ENCODE assay signal across 10 cellular contexts in the genomic region with DNA sequence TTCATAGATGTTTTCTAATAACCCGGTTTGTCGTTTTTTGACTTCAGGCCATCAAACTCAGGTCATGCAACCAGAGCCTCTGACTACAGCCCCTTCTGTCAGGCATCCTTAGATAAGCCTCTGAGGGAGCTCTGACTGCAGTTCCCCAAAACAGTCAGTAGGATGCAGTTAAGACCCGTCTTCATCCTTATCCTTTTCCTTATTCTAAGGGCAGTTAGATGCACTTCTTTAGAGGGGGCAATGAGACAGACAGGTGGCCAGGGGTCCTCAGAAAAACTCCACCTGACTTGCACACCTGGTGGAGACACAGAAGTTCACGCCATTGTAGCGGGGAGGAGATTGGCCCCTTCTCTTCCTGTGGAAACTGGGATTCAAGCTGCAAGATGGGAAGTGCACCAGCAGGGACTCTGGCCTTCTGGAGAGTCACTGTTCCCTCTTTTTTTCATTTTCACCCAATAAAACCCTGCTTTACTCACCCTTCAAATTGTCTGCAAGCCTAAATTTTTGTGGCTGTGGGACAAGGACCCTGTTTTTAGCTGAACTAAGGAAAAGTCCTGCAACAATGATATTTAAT.
DNase-seq lines count a peak whose midpoint lies in the region; ATAC-seq and TF ChIP-seq lines count a peak whose summit lies in the region.
"Had no signal": no experiment of that assay in that cellular context is flagged by ENCODE, and none has a peak within 500 bp of the region (broad histone marks: within the 10 kb centered on the region; RNA-seq: fewer than 3 reads in every experiment).

No MANE protein-coding gene starts in this region.

- intact Hi-C loops in body of pancreas (cut with DNase I), result no loop called here

- no peak overlapping the region for H3K4me2 ChIP-seq in neural cell (ENCODE audit: low read length)

- DNase-seq in GM13977 (ENCODE audit: low spot score) (no peak), HT-29 (ENCODE audit: low spot score) (peak; percentile 54), body of pancreas (peak in 1 of 4 donors; percentile 14), amygdala (lab: John Stamatoyannopoulos, UW) (no peak), substantia nigra (lab: John Stamatoyannopoulos, UW) (no peak), NCI-H345 (lab: John Stamatoyannopoulos, UW) (no peak)
- DNase-seq: activated naive CD8-positive, alpha-beta T cell treated with anti-CD3 and anti-CD28 coated beads, Interleukin-2, amount 50 U/mL, for 24 hours had no signal

- no peak for TF ChIP-seq EP300 in neural cell (conservative IDR thresholded peaks at IDR 0.05; ENCODE audit: poor library complexity, severe bottlenecking)

- no peak overlapping the region for H3K4me3 ChIP-seq in body of pancreas
- no peak overlapping the region for H3K4me3 ChIP-seq in neural cell (ENCODE audit: low read length)

- H3K36me3 ChIP-seq in body of pancreas (replicated peaks in 1 of 2; ENCODE audit: insufficient read depth in 1 of 2, low read depth in 2 of 2) (no peaks in the 10 kb centered on the region), neural cell (ENCODE audit: insufficient read depth, low read length) (no peaks in the 10 kb centered on the region)
- H3K36me3 ChIP-seq: neutrophil had no signal

- H3F3A ChIP-seq in neural cell (ENCODE audit: insufficient read depth, low read length, poor library complexity, severe bottlenecking), result no peaks in the 10 kb centered on the region

- no peak for TF ChIP-seq POLR2A in body of pancreas (IDR thresholded peaks at IDR 0.05)

- no peaks in the 10 kb centered on the region for H4K20me1 ChIP-seq in neural cell (ENCODE audit: insufficient read depth)

- no peak overlapping the region for H3K9ac ChIP-seq in neural cell (ENCODE audit: low read length)

- TF ChIP-seq RAD21 in neural cell (conservative IDR thresholded peaks at IDR 0.05), result peak; percentile 12

- no peaks in the 10 kb centered on the region for H3K9me3 ChIP-seq in body of pancreas
- no peaks in the 10 kb centered on the region for H3K9me3 ChIP-seq in neural cell (ENCODE audit: low read length)
- H3K9me3 ChIP-seq: neutrophil had no signal

- no peak overlapping the region for H3K27ac ChIP-seq in body of pancreas
- no peak overlapping the region for H3K27ac ChIP-seq in neural cell (ENCODE audit: low read length)
- no peak overlapping the region for H3K27ac ChIP-seq in substantia nigra (ENCODE audit: low read depth, low read length, poor library complexity, severe bottlenecking)
- H3K27ac ChIP-seq: neutrophil had no signal

- no peak overlapping the region for H2AFZ ChIP-seq in neural cell (ENCODE audit: low read depth, low read length)

- TF ChIP-seq CTCF in GM13977 (IDR thresholded peaks at IDR 0.05; ENCODE audit: extremely low read depth, insufficient read depth, missing control alignments) (peak; percentile 11), body of pancreas (IDR thresholded peaks at IDR 0.05) (peak in 4 of 7 experiments; percentile 10 to 28 (median 16)), neural cell (IDR thresholded peaks at IDR 0.05; ENCODE audit: poor library complexity, severe bottlenecking) (no peak)

- no peaks in the 10 kb centered on the region for H3K9me2 ChIP-seq in neural cell (ENCODE audit: insufficient read depth, low read length)

- H3K79me2 ChIP-seq in neural cell (replicated peaks; ENCODE audit: insufficient read depth, low read length), result no peaks in the 10 kb centered on the region

- 29 to 30% methylated on average over 5 of the region's 5 CpGs for WGBS in body of pancreas, 2 donors

- H3K27me3 ChIP-seq in body of pancreas (no peaks in the 10 kb centered on the region), neural cell (ENCODE audit: insufficient read depth, low read depth, low read length) (no peaks in the 10 kb centered on the region)
- H3K27me3 ChIP-seq: neutrophil had no signal

- ATAC-seq in body of pancreas (no peak), HG03108 (IDR thresholded peaks at IDR 0.05; ENCODE audit: unreplicated experiment) (no peak)
- ATAC-seq: activated naive CD8-positive, alpha-beta T cell treated with anti-CD3 and anti-CD28 coated beads, Interleukin-2, amount 50 U/mL, for 24 hours had no signal

- in situ Hi-C loops in GM13977 (cut with MboI; ENCODE audit: low pct_unique_long_range_greater_than_20kb, low sequenced_read_pairs, unreplicated experiment), result no loop called here

- H3K4me1 ChIP-seq in body of pancreas, result no peaks in the 10 kb centered on the region

TF ChIP-seq in neural cell, 6 proteins besides CTCF, POLR2A, EP300 and RAD21:
- TF ChIP-seq POLR2AphosphoS5 (IDR thresholded peaks at IDR 0.05) (no peak), EZH2 (IDR thresholded peaks at IDR 0.05; ENCODE audit: borderline replicate concordance, insufficient read depth, low read length, poor library complexity, severe bottlenecking) (no peak), SMC3 (conservative IDR thresholded peaks at IDR 0.05; ENCODE audit: poor library complexity) (no peak), MXI1 (conservative IDR thresholded peaks at IDR 0.05; ENCODE audit: poor library complexity, severe bottlenecking) (no peak), TAF1 (IDR thresholded peaks at IDR 0.05; ENCODE audit: low read depth) (no peak)
- TF ChIP-seq, protein P1, sequence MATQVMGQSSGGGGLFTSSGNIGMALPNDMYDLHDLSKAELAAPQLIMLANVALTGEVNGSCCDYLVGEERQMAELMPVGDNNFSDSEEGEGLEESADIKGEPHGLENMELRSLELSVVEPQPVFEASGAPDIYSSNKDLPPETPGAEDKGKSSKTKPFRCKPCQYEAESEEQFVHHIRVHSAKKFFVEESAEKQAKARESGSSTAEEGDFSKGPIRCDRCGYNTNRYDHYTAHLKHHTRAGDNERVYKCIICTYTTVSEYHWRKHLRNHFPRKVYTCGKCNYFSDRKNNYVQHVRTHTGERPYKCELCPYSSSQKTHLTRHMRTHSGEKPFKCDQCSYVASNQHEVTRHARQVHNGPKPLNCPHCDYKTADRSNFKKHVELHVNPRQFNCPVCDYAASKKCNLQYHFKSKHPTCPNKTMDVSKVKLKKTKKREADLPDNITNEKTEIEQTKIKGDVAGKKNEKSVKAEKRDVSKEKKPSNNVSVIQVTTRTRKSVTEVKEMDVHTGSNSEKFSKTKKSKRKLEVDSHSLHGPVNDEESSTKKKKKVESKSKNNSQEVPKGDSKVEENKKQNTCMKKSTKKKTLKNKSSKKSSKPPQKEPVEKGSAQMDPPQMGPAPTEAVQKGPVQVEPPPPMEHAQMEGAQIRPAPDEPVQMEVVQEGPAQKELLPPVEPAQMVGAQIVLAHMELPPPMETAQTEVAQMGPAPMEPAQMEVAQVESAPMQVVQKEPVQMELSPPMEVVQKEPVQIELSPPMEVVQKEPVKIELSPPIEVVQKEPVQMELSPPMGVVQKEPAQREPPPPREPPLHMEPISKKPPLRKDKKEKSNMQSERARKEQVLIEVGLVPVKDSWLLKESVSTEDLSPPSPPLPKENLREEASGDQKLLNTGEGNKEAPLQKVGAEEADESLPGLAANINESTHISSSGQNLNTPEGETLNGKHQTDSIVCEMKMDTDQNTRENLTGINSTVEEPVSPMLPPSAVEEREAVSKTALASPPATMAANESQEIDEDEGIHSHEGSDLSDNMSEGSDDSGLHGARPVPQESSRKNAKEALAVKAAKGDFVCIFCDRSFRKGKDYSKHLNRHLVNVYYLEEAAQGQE (IDR thresholded peaks at IDR 0.05; ENCODE audit: borderline replicate concordance), result no peak
